14 cellular contexts compared by ENCODE assay signal in the genomic region with DNA sequence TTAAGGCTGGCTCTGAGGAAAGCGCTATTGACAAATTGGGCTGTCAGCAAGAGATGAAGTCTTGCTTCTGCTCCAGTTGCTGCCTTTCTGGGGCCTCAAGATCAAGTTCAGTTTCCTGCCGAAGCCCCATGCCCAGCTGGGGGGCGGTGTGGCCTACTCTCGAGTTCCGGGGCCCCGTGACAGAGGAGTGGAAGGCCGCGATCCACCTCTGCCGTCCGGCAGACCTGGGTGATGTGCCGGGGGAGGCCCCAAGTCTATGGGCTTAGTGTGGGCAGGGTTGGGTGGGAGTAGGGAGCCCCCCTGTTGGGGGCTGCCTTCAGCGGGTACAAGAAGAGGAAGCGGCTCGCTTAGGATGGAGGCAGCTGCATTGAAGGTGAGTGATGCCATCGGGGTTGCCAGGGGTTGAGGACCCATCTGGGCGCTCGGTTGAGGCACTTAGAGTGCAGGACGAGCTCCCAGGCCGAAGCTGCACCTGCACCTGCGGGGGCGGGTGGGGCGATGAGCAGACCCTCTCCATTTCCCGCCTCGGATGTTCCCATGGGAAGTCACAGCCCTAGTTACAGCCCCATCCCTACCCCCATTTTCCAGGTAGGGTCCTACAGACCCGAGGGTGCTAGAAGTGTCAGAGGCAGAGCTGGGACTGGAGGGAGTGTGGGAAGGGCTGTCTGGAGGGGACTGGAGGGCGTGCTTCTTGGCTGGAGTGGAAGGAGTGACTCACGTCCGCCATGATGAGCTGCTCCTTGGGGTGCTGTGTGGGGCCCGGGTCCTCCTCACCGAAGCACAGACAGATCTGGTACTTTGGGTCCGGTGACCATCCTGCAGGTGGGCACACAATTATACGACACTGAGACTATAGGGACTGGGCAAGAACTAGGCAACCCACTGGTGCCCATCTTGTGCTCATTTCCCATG. TPM values are rescaled to one million over a fixed set of nuclear protein-coding genes. Genes with fewer than 3 reads are reported as not detected.
DNase-seq lines count a peak whose midpoint lies in the region; ATAC-seq, FAIRE-seq and TF ChIP-seq lines count a peak whose summit lies in the region.
"Had no signal": no experiment of that assay in that cellular context is flagged by ENCODE, and none has a peak within 500 bp of the region (broad histone marks: within the 10 kb centered on the region; RNA-seq: fewer than 3 reads in every experiment).

No MANE protein-coding gene starts in this region.

- intact Hi-C loops in uterus (cut with DNase I; ENCODE audit: low total_unique reads): loop anchor here (10.0 kb wide), 1 partner anchor 106 kb away; a partner anchor contains a TSS
- intact Hi-C loops in activated CD4-positive, alpha-beta T cell treated with anti-CD3 and anti-CD28 coated beads for 36 hours (cut with DNase I, micrococcal nuclease): no loop called here

- no peak for ATAC-seq in GM23338
- ATAC-seq in activated CD4-positive, alpha-beta T cell treated with anti-CD3 and anti-CD28 coated beads for 36 hours: no peak

- H3K4me3 ChIP-seq in GM23338: no peak overlapping the region
- H3K4me3 ChIP-seq in H1 (ENCODE audit: extremely low read depth in 1 of 4, insufficient read depth in 2 of 4, low read depth in 3 of 4, low read length in 4 of 4): no peak overlapping the region
- H3K4me3 ChIP-seq in uterus: no peak overlapping the region

- peaks cover 10% of the 10 kb centered on the region for H3K4me1 ChIP-seq in GM23338 (ENCODE audit: insufficient read depth)
- peaks cover 0 to 14% (median 10%) of the 10 kb centered on the region in 4 experiments; a peak in 5 of 7 replicates for H3K4me1 ChIP-seq in H1 (replicated peaks in 1 of 4; ENCODE audit: control insufficient read depth in 3 of 4, insufficient read depth in 4 of 4, low read length in 3 of 4)
- peaks cover 0 to under 1% of the 10 kb centered on the region in 2 donors for H3K4me1 ChIP-seq in uterus

- H4K91ac ChIP-seq in H1 (replicated peaks; ENCODE audit: insufficient read length, low read length): no peak overlapping the region

- peaks cover 11% of the 10 kb centered on the region for H3K4me1 Mint-ChIP-seq in GM23338
- H3K4me1 Mint-ChIP-seq in activated CD4-positive, alpha-beta T cell treated with anti-CD3 and anti-CD28 coated beads for 36 hours: no peaks in the 10 kb centered on the region

- peaks cover 36% of the 10 kb centered on the region for H3K9me3 Mint-ChIP-seq in GM23338
- no peaks in the 10 kb centered on the region for H3K9me3 Mint-ChIP-seq in activated CD4-positive, alpha-beta T cell treated with anti-CD3 and anti-CD28 coated beads for 36 hours (ENCODE audit: low read depth)
- H3K9me3 Mint-ChIP-seq: CD4-positive, alpha-beta T cell; H9 had no signal

- H3K27me3 ChIP-seq in GM23338 (ENCODE audit: insufficient read depth) (peaks cover 55% of the 10 kb centered on the region), H1 (replicated peaks in 1 of 4; ENCODE audit: control insufficient read depth in 3 of 4, extremely low read depth in 1 of 4, insufficient read depth in 3 of 4, low read length in 3 of 4) (peaks cover 5 to 38% (median 25%) of the 10 kb centered on the region in 4 experiments), uterus (no peaks in the 10 kb centered on the region)

- no peak for TF ChIP-seq RAD21 in H1 (IDR thresholded peaks at IDR 0.05 in 1 of 2, conservative IDR thresholded peaks at IDR 0.05 in 1 of 2; ENCODE audit: low read depth in 2 of 2, low read length in 2 of 2)

- no peak for FAIRE-seq in H1 (lab: Jason Lieb, UNC)
- FAIRE-seq: A204.1, D721Med had no signal

- no peaks in the 10 kb centered on the region for H3K36me3 Mint-ChIP-seq in GM23338 (ENCODE audit: low read depth)
- H3K36me3 Mint-ChIP-seq in activated CD4-positive, alpha-beta T cell treated with anti-CD3 and anti-CD28 coated beads for 36 hours (ENCODE audit: low read depth): no peaks in the 10 kb centered on the region

- no peak overlapping the region for H2BK20ac ChIP-seq in H1 (ENCODE audit: low read length)

- no peak overlapping the region for H3K18ac ChIP-seq in H1 (ENCODE audit: extremely low read depth, low read length)

- peaks cover 2% of the 10 kb centered on the region; the same call in 1 of the 2 replicates for H3F3A ChIP-seq in GM23338 (replicated peaks; ENCODE audit: low read depth)

- no peak overlapping the region for H2BK12ac ChIP-seq in H1 (ENCODE audit: low read depth, low read length)

- H3K9me3 ChIP-seq in H1 (ENCODE audit: insufficient read depth in 2 of 2, low read depth in 1 of 2, low read length in 1 of 2) (no peaks in the 10 kb centered on the region), uterus (no peaks in the 10 kb centered on the region)
- H3K9me3 ChIP-seq: Caco-2 had no signal

- TF ChIP-seq POLR2A in H1 (IDR thresholded peaks at IDR 0.05; ENCODE audit: control extremely low read depth in 1 of 2, low read depth in 2 of 2, low read length in 2 of 2): no peak
- no peak for TF ChIP-seq POLR2A in uterus (IDR thresholded peaks at IDR 0.05)

- H2BK15ac ChIP-seq in H1 (ENCODE audit: low read length): no peak overlapping the region

- peaks cover 32% of the 10 kb centered on the region for H3K27me3 Mint-ChIP-seq in GM23338 (ENCODE audit: insufficient read depth, low read depth, poor library complexity)
- H3K27me3 Mint-ChIP-seq in activated CD4-positive, alpha-beta T cell treated with anti-CD3 and anti-CD28 coated beads for 36 hours: peaks cover 13% of the 10 kb centered on the region

- no peak for DNase-seq in GM23338 (ENCODE audit: low spot score)
- peak; percentile 31 for DNase-seq in RPMI7951 (ENCODE audit: low read depth)
- DNase-seq in H1 (ENCODE audit: low read depth in 1 of 2, low spot score in 2 of 2): no peak
- DNase-seq in uterus: no peak
- DNase-seq in activated CD4-positive, alpha-beta T cell treated with anti-CD3 and anti-CD28 coated beads for 36 hours: no peak
- DNase-seq: ACHN; Caco-2; CD4-positive, alpha-beta T cell; GDM1; GOT3; H9 had no signal

- POLR2A ChIA-PET in H1 (lab: Charles Lee; ENCODE audit: partially characterized antibody): interaction anchor here (0.6 kb wide), 1 partner anchor 608 kb away, joined by 3 read pairs; no protein-coding TSS in a partner anchor
- POLR2A ChIA-PET in activated CD4-positive, alpha-beta T cell treated with anti-CD3 and anti-CD28 coated beads for 36 hours (lab: Charles Lee): no interaction called here

- H3K9ac ChIP-seq in H1 (replicated peaks in 1 of 4; ENCODE audit: extremely low read depth in 1 of 4, low read depth in 3 of 4, low read length in 3 of 4): no peak overlapping the region

- no peak overlapping the region for H3K27ac Mint-ChIP-seq in GM23338
- H3K27ac Mint-ChIP-seq in activated CD4-positive, alpha-beta T cell treated with anti-CD3 and anti-CD28 coated beads for 36 hours: no peak overlapping the region
- H3K27ac Mint-ChIP-seq: CD4-positive, alpha-beta T cell; H9 had no signal

- no peak overlapping the region for H3K56ac ChIP-seq in H1 (replicated peaks; ENCODE audit: insufficient read length, low read depth, low read length)

- H3K27ac ChIP-seq in GM23338 (ENCODE audit: low read depth): no peak overlapping the region
- no peak overlapping the region for H3K27ac ChIP-seq in H1 (ENCODE audit: low read depth, low read length)
- no peak overlapping the region for H3K27ac ChIP-seq in uterus
- H3K27ac ChIP-seq: C4-2B had no signal

- no peak overlapping the region for H3K4me3 Mint-ChIP-seq in GM23338
- no peak overlapping the region for H3K4me3 Mint-ChIP-seq in activated CD4-positive, alpha-beta T cell treated with anti-CD3 and anti-CD28 coated beads for 36 hours
- H3K4me3 Mint-ChIP-seq: CD4-positive, alpha-beta T cell had no signal

- H2AK5ac ChIP-seq in H1 (ENCODE audit: low read depth, low read length): no peak overlapping the region

- no peak overlapping the region for H3K14ac ChIP-seq in H1 (ENCODE audit: insufficient read length)

- no peak overlapping the region for H4K5ac ChIP-seq in H1 (ENCODE audit: insufficient read length, low read depth, low read length)

- CTCF ChIA-PET in H1 (lab: Charles Lee; ENCODE audit: partially characterized antibody): interaction anchor here (0.7 to 8.3 kb wide), 19 partner anchors 8 to 239 kb away, joined by 3 to 111 read pairs (median 7); a partner anchor contains a TSS
- CTCF ChIA-PET in activated CD4-positive, alpha-beta T cell treated with anti-CD3 and anti-CD28 coated beads for 36 hours (lab: Charles Lee): interaction anchor here (1.0 to 2.9 kb wide), 7 partner anchors 8 to 104 kb away, joined by 3 to 25 read pairs (median 13); a partner anchor contains a TSS

- H2AFZ ChIP-seq in GM23338 (0 out of 2 replicates have a peak overlapping the region, but pooled peaks have one; percentile 10), H1 (ENCODE audit: low read length) (no peak overlapping the region)

- H2BK120ac ChIP-seq in H1 (replicated peaks; ENCODE audit: low read depth, low read length): no peak overlapping the region

- no peak overlapping the region for H4K8ac ChIP-seq in H1 (ENCODE audit: extremely low read depth, insufficient read depth, low read length)

- H3K23me2 ChIP-seq in H1 (ENCODE audit: low read depth, low read length): peaks cover 4% of the 10 kb centered on the region

- WGBS in H1 (ENCODE audit: extremely low coverage in 1 of 2, insufficient coverage in 1 of 2, insufficient read length in 1 of 2, insufficient replicate concordance in 2 of 2, low coverage in 1 of 2, low lambda C conversion rate in 2 of 2, missing lambda C conversion rate in 1 of 2), 2 experiments: 88% methylated on average over 32 of the region's 32 CpGs; no CpG with 5 or more reads in 1 of the 2 experiments

- no peaks in the 10 kb centered on the region for H3K9me2 ChIP-seq in GM23338 (ENCODE audit: insufficient read depth)

- no peak overlapping the region for H2BK5ac ChIP-seq in H1 (ENCODE audit: low read depth, low read length)

- H3K4ac ChIP-seq in H1 (replicated peaks; ENCODE audit: insufficient read length, low read depth, low read length): peak overlapping the region; percentile 23

- no peak overlapping the region for H3K23ac ChIP-seq in H1 (ENCODE audit: insufficient read length)

- H4K20me1 ChIP-seq in GM23338 (replicated peaks; ENCODE audit: insufficient read depth) (no peaks in the 10 kb centered on the region), H1 (replicated peaks in 1 of 2; ENCODE audit: control insufficient read depth in 1 of 2, insufficient read depth in 2 of 2, low read length in 2 of 2) (no peaks in the 10 kb centered on the region)

- H3K36me3 ChIP-seq in GM23338 (ENCODE audit: insufficient read depth): no peaks in the 10 kb centered on the region
- H3K36me3 ChIP-seq in H1 (ENCODE audit: control insufficient read depth in 2 of 4, insufficient read depth in 4 of 4, low read length in 3 of 4): no peaks in the 10 kb centered on the region
- H3K36me3 ChIP-seq in uterus: no peaks in the 10 kb centered on the region

- TF ChIP-seq EP300 in H1 (IDR thresholded peaks at IDR 0.05; ENCODE audit: borderline replicate concordance in 1 of 2, low read depth in 2 of 2, low read length in 2 of 2): no peak

- no peaks in the 10 kb centered on the region for H3K79me2 ChIP-seq in GM23338 (replicated peaks; ENCODE audit: insufficient read depth)
- no peaks in the 10 kb centered on the region for H3K79me2 ChIP-seq in H1 (ENCODE audit: control insufficient read depth in 1 of 2, insufficient read depth in 2 of 2, low read length in 2 of 2)

- H3K79me1 ChIP-seq in H1 (ENCODE audit: low read depth, low read length): no peaks in the 10 kb centered on the region

- H3K4me2 ChIP-seq in GM23338 (no peak overlapping the region), H1 (ENCODE audit: insufficient read depth in 1 of 2, low read depth in 2 of 2, low read length in 2 of 2) (no peak overlapping the region)

- TF ChIP-seq CTCF in GM23338 (conservative IDR thresholded peaks at IDR 0.05; ENCODE audit: low read depth in 2 of 2): peak in 1 of 2 experiments; percentile 19; a peak in 1 of 4 replicates
- TF ChIP-seq CTCF in H1 (IDR thresholded peaks at IDR 0.05; ENCODE audit: control extremely low read depth in 1 of 3, insufficient read depth in 1 of 3, low read depth in 1 of 3, low read length in 3 of 3): no peak
- no peak for TF ChIP-seq CTCF in uterus (IDR thresholded peaks at IDR 0.05)

RNA-seq across cellular contexts. Expression of a gene that starts 2.9 kb away (rescaled TPM):
- not detected in 2 replicates for total RNA-seq in GM23338 (2014; rRNA removed; shearing (Covaris generic))
- 0.26 TPM in 1 of 2 replicates, not detected in the other for polyA plus RNA-seq in GM23338 (2016; fragmentation: Nextera tagmentation; extraction: Ambion mirVana)
- 0.24 and 0.39 TPM in 2 replicates for total RNA-seq in RPMI7951 (2014; rRNA removed; shearing (Covaris generic))
- not detected in 2 replicates for total RNA-seq in H1 (2021; fragmentation: NEBNext Ultra II Directional; extraction: Animal tissue kit (Norgen Biotek cat#: 25700))
- 0.45 and 0.47 TPM in 2 replicates for polyA plus RNA-seq in H1 (2011; rRNA removed)
- 0.36 TPM for polyA plus RNA-seq in H1 (2011; cell fraction: cytosol; rRNA removed)
- 0.43 TPM for polyA plus RNA-seq in H1 (2011; cell fraction: nucleus; rRNA removed)
- polyA plus RNA-seq in H1 (2012, experiment 1 of 2): 0.13 to 0.28 TPM in 2 of 4 replicates, not detected in the others
- 0.26 TPM for polyA plus RNA-seq in H1 (2012, experiment 2 of 2)
- 0.12 TPM for polyA plus RNA-seq in H1 (2013, experiment 1 of 2)
- polyA plus RNA-seq in H1 (2013, experiment 2 of 2): 0.20 TPM
- not detected in 2 replicates for polyA minus RNA-seq in H1 (2011; rRNA and poly(A)+ RNA removed)
- polyA minus RNA-seq in H1 (2011; cell fraction: cytosol; rRNA and poly(A)+ RNA removed): not detected
- 1.00 TPM for polyA minus RNA-seq in H1 (2011; cell fraction: nucleus; rRNA and poly(A)+ RNA removed)
- 1 to 10 TPM in 2 of 4 donors, not detected in 2; 5.4 to 6.2 TPM for total RNA-seq in uterus
- total RNA-seq in activated CD4-positive, alpha-beta T cell treated with anti-CD3 and anti-CD28 coated beads for 36 hours: not detected
- total RNA-seq: Caco-2; CD4-positive, alpha-beta T cell had no signal

RNA-seq across cellular contexts. Expression of a gene that starts 22.0 kb away (rescaled TPM):
- 2.8 and 5.9 TPM in 2 replicates for total RNA-seq in GM23338 (2014; rRNA removed; shearing (Covaris generic))
- 0.61 and 0.99 TPM in 2 replicates for polyA plus RNA-seq in GM23338 (2016; fragmentation: Nextera tagmentation; extraction: Ambion mirVana)
- not detected in 2 replicates for total RNA-seq in RPMI7951 (2014; rRNA removed; shearing (Covaris generic))
- total RNA-seq in H1 (2021; fragmentation: NEBNext Ultra II Directional; extraction: Animal tissue kit (Norgen Biotek cat#: 25700)): 0.91 and 1.0 TPM in 2 replicates
- polyA plus RNA-seq in H1 (2011; rRNA removed): 3.2 and 6.0 TPM in 2 replicates
- polyA plus RNA-seq in H1 (2011; cell fraction: cytosol; rRNA removed): 3.9 TPM
- polyA plus RNA-seq in H1 (2011; cell fraction: nucleus; rRNA removed): 4.7 TPM
- 0.77 to 3.2 TPM (median 2.8 TPM) in 4 replicates for polyA plus RNA-seq in H1 (2012, experiment 1 of 2)
- polyA plus RNA-seq in H1 (2012, experiment 2 of 2): 1.6 TPM
- 0.87 TPM for polyA plus RNA-seq in H1 (2013, experiment 1 of 2)
- 0.79 TPM for polyA plus RNA-seq in H1 (2013, experiment 2 of 2)
- polyA minus RNA-seq in H1 (2011; rRNA and poly(A)+ RNA removed): 0.39 and 1.1 TPM in 2 replicates
- polyA minus RNA-seq in H1 (2011; cell fraction: cytosol; rRNA and poly(A)+ RNA removed): 2.6 TPM
- polyA minus RNA-seq in H1 (2011; cell fraction: nucleus; rRNA and poly(A)+ RNA removed): 5.4 TPM
- total RNA-seq in uterus: 10 to 100 TPM in 1 of 4 donors, 1 to 10 TPM in 2, not detected in 1; 1.6 to 45.6 (median 8.8) TPM
- not detected for total RNA-seq in activated CD4-positive, alpha-beta T cell treated with anti-CD3 and anti-CD28 coated beads for 36 hours
- total RNA-seq: CD4-positive, alpha-beta T cell had no signal

RNA-seq across cellular contexts. Expression of a gene that starts 22.1 kb away (rescaled TPM):
- total RNA-seq in GM23338 (2014; rRNA removed; shearing (Covaris generic)): 0.39 TPM in 1 of 2 replicates, not detected in the other
- polyA plus RNA-seq in GM23338 (2016; fragmentation: Nextera tagmentation; extraction: Ambion mirVana) (not detected in 2 replicates), H1 (2011; rRNA removed) (0.06 and 0.19 TPM in 2 replicates)
- not detected in 2 replicates for total RNA-seq in RPMI7951 (2014; rRNA removed; shearing (Covaris generic))
- total RNA-seq in H1 (2021; fragmentation: NEBNext Ultra II Directional; extraction: Animal tissue kit (Norgen Biotek cat#: 25700)): not detected in 2 replicates
- 0.10 TPM for polyA plus RNA-seq in H1 (2011; cell fraction: cytosol; rRNA removed)
- polyA plus RNA-seq in H1 (2011; cell fraction: nucleus; rRNA removed): 0.20 TPM
- 0.15 to 0.24 TPM (median 0.16 TPM) in 3 of 4 replicates, not detected in the other for polyA plus RNA-seq in H1 (2012, experiment 1 of 2)
- not detected for polyA plus RNA-seq in H1 (2012, experiment 2 of 2)
- not detected for polyA plus RNA-seq in H1 (2013, experiment 1 of 2)
- 0.04 TPM for polyA plus RNA-seq in H1 (2013, experiment 2 of 2)
- 0.20 TPM in 1 of 2 replicates, not detected in the other for polyA minus RNA-seq in H1 (2011; rRNA and poly(A)+ RNA removed)
- not detected for polyA minus RNA-seq in H1 (2011; cell fraction: cytosol; rRNA and poly(A)+ RNA removed)
- polyA minus RNA-seq in H1 (2011; cell fraction: nucleus; rRNA and poly(A)+ RNA removed): not detected
- total RNA-seq in uterus: 1 to 10 TPM in 1 of 4 donors, under 1 TPM in 2, not detected in 1; under 0.01 to 2.9 (median 0.91) TPM
- total RNA-seq in activated CD4-positive, alpha-beta T cell treated with anti-CD3 and anti-CD28 coated beads for 36 hours: not detected
- total RNA-seq: Caco-2; CD4-positive, alpha-beta T cell had no signal

RNA-seq across cellular contexts. Expression of a gene that starts 29.2 kb away (rescaled TPM):
- 0.28 TPM in 1 of 2 replicates, not detected in the other for total RNA-seq in GM23338 (2014; rRNA removed; shearing (Covaris generic))
- 0.21 and 0.23 TPM in 2 replicates for polyA plus RNA-seq in GM23338 (2016; fragmentation: Nextera tagmentation; extraction: Ambion mirVana)
- 0.36 and 0.59 TPM in 2 replicates for total RNA-seq in RPMI7951 (2014; rRNA removed; shearing (Covaris generic))
- 0.22 TPM in 1 of 2 replicates, not detected in the other for total RNA-seq in H1 (2021; fragmentation: NEBNext Ultra II Directional; extraction: Animal tissue kit (Norgen Biotek cat#: 25700))
- 0.26 and 0.27 TPM in 2 replicates for polyA plus RNA-seq in H1 (2011; rRNA removed)
- 0.36 TPM for polyA plus RNA-seq in H1 (2011; cell fraction: cytosol; rRNA removed)
- 0.73 TPM for polyA plus RNA-seq in H1 (2011; cell fraction: nucleus; rRNA removed)
- 0.21 to 0.41 TPM (median 0.23 TPM) in 4 replicates for polyA plus RNA-seq in H1 (2012, experiment 1 of 2)
- polyA plus RNA-seq in H1 (2012, experiment 2 of 2): 0.13 TPM
- polyA plus RNA-seq in H1 (2013, experiment 1 of 2): 0.20 TPM
- polyA plus RNA-seq in H1 (2013, experiment 2 of 2): 0.22 TPM
- 0.09 and 0.32 TPM in 2 replicates for polyA minus RNA-seq in H1 (2011; rRNA and poly(A)+ RNA removed)
- polyA minus RNA-seq in H1 (2011; cell fraction: cytosol; rRNA and poly(A)+ RNA removed): not detected
- polyA minus RNA-seq in H1 (2011; cell fraction: nucleus; rRNA and poly(A)+ RNA removed): 0.40 TPM
- under 1 TPM in 2 of 4 donors, not detected in 2; 0.21 to 0.69 TPM for total RNA-seq in uterus
- under 1 TPM; 0.39 TPM for total RNA-seq in activated CD4-positive, alpha-beta T cell treated with anti-CD3 and anti-CD28 coated beads for 36 hours
- total RNA-seq: CD4-positive, alpha-beta T cell had no signal
